12 cellular contexts compared by ENCODE assay signal in genomic region chr15:85496551-85497545, GRCh38.
DNase-seq lines count a peak whose midpoint lies in the region; TF ChIP-seq lines count a peak whose summit lies in the region.
"Had no signal": no experiment of that assay in that cellular context is flagged by ENCODE, and none has a peak within 500 bp of the region (broad histone marks: within the 10 kb centered on the region; RNA-seq: fewer than 3 reads in every experiment).

No MANE protein-coding gene starts in this region.

- H3K9me3 ChIP-seq in BE2C = no peaks in the 10 kb centered on the region

- H3K9me3 Mint-ChIP-seq in endothelial cell (ENCODE audit: unreplicated experiment) = no peaks in the 10 kb centered on the region
- H3K9me3 Mint-ChIP-seq in CD14-positive monocyte = peaks cover 0 to 2% (median 0%) of the 10 kb centered on the region in 7 donors
- H3K9me3 Mint-ChIP-seq: activated naive CD4-positive, alpha-beta T cell treated with anti-CD3 and anti-CD28 coated beads for 36 hours had no signal

- H3K4me3 ChIP-seq in BE2C (ENCODE audit: low read depth, low read length) = peak overlapping the region; percentile 34
- H3K4me3 ChIP-seq: cardiac muscle cell, GM23248 had no signal

- H3K27ac Mint-ChIP-seq in endothelial cell (ENCODE audit: unreplicated experiment) (peak overlapping the region; percentile 11), CD14-positive monocyte (no peak overlapping the region)
- H3K27ac Mint-ChIP-seq: activated naive CD4-positive, alpha-beta T cell treated with anti-CD3 and anti-CD28 coated beads for 36 hours had no signal

- H3K4me1 ChIP-seq in BE2C = peaks cover 65% of the 10 kb centered on the region

- TF ChIP-seq CTCF in BE2C (IDR thresholded peaks at IDR 0.05; ENCODE audit: low read depth, low read length) (no peak), endothelial cell (IDR thresholded peaks at IDR 0.05; ENCODE audit: unreplicated experiment) (no peak), CD14-positive monocyte (IDR thresholded peaks at IDR 0.05) (no peak)

- peak overlapping the region; percentile 38 for H3K4me3 Mint-ChIP-seq in endothelial cell (ENCODE audit: unreplicated experiment)
- H3K4me3 Mint-ChIP-seq in CD14-positive monocyte = no peak overlapping the region
- H3K4me3 Mint-ChIP-seq: activated naive CD4-positive, alpha-beta T cell treated with anti-CD3 and anti-CD28 coated beads for 36 hours had no signal

- H3K36me3 Mint-ChIP-seq in endothelial cell (ENCODE audit: low read depth, unreplicated experiment) (peaks cover 4% of the 10 kb centered on the region), CD14-positive monocyte (peaks cover 0 to 2% of the 10 kb centered on the region in 2 donors)

- no peaks in the 10 kb centered on the region for H3K36me3 ChIP-seq in BE2C
- H3K36me3 ChIP-seq: cardiac muscle cell had no signal

- intact Hi-C loops in CD14-positive monocyte (cut with micrococcal nuclease) = no loop called here

- peak; percentile 41 for DNase-seq in BE2C
- peak; percentile 7 for DNase-seq in DMS153 treated with DMSO at 0.1 percent for 48 hours (lab: John Stamatoyannopoulos, UW; ENCODE audit: unreplicated experiment)
- peak; percentile 56 to 85 for DNase-seq in NCI-H524 (lab: John Stamatoyannopoulos, UW)
- no peak for DNase-seq in endothelial cell (ENCODE audit: low spot score)
- DNase-seq in CD14-positive monocyte (ENCODE audit: low spot score) = no peak
- DNase-seq in T-helper 1 cell = no peak
- DNase-seq in NCI-H748 treated with DMSO at 0.1 percent for 48 hours (lab: John Stamatoyannopoulos, UW) = no peak
- DNase-seq in DMS114 treated with DMSO at 0.1 percent for 48 hours (lab: John Stamatoyannopoulos, UW; ENCODE audit: unreplicated experiment) = no peak
- DNase-seq: activated naive CD4-positive, alpha-beta T cell treated with anti-CD3 and anti-CD28 coated beads for 36 hours; GM23248; left colon had no signal

- H3K4me1 Mint-ChIP-seq in endothelial cell (ENCODE audit: unreplicated experiment) (peaks cover 73% of the 10 kb centered on the region), CD14-positive monocyte (peaks cover 24% of the 10 kb centered on the region)

- no peaks in the 10 kb centered on the region for H3K27me3 ChIP-seq in BE2C
- H3K27me3 ChIP-seq: cardiac muscle cell had no signal

- peaks cover 9% of the 10 kb centered on the region for H3K27me3 Mint-ChIP-seq in endothelial cell (ENCODE audit: unreplicated experiment)
- peaks cover 0 to 6% (median 1%) of the 10 kb centered on the region in 3 donors for H3K27me3 Mint-ChIP-seq in CD14-positive monocyte (ENCODE audit: low read depth in 3 of 3)

Comparison
In these comparisons a context has a peak if more than half of its experiments do, and no peak if none do; other contexts are left out.
1. DNase-seq: peak in BE2C (single experiment), DMS153 treated with DMSO at 0.1 percent for 48 hours (single experiment) and NCI-H524 (2 of 2); none in endothelial cell (single experiment), CD14-positive monocyte (single experiment), T-helper 1 cell (0 of 5), NCI-H748 treated with DMSO at 0.1 percent for 48 hours (single experiment) and DMS114 treated with DMSO at 0.1 percent for 48 hours (single experiment).